In genomic region chr10:32984003-32984600, GRCh38 we compare ENCODE assay signal across 25 cellular contexts. TPM values are rescaled to one million over a fixed set of nuclear protein-coding genes. Genes with fewer than 3 reads are reported as not detected.
DNase-seq lines count a peak whose midpoint lies in the region; ATAC-seq, FAIRE-seq and TF ChIP-seq lines count a peak whose summit lies in the region.
"Had no signal": no experiment of that assay in that cellular context is flagged by ENCODE, and none has a peak within 500 bp of the region (broad histone marks: within the 10 kb centered on the region; RNA-seq: fewer than 3 reads in every experiment).

No MANE protein-coding gene starts in this region.

- H3K27ac ChIP-seq in A549, result peak overlapping the region; percentile 96 to 99
- peak overlapping the region; percentile 15 for H3K27ac ChIP-seq in OCI-LY1 (ENCODE audit: low read depth, low read length, poor library complexity, severe bottlenecking)
- no peak overlapping the region for H3K27ac ChIP-seq in endodermal cell (ENCODE audit: low read depth, low read length)
- H3K27ac ChIP-seq: C4-2B, suprapubic skin, VCaP had no signal

- TF ChIP-seq CTCF in A549 (IDR thresholded peaks at IDR 0.05) (no peak), OCI-LY1 (IDR thresholded peaks at IDR 0.05; ENCODE audit: low read length) (no peak), endodermal cell (conservative IDR thresholded peaks at IDR 0.05) (no peak), natural killer cell (IDR thresholded peaks at IDR 0.05) (no peak)

- FAIRE-seq in A549 (lab: Jason Lieb, UNC), result no peak
- FAIRE-seq: small intestine had no signal

- H3K9me3 Mint-ChIP-seq in endodermal cell (no peaks in the 10 kb centered on the region), natural killer cell (no peaks in the 10 kb centered on the region)
- H3K9me3 Mint-ChIP-seq: activated CD4-positive, alpha-beta memory T cell treated with anti-CD3 and anti-CD28 coated beads for 36 hours; activated naive CD4-positive, alpha-beta T cell treated with anti-CD3 and anti-CD28 coated beads, Interleukin-2, amount 10 ng/mL, durations not matched to agents 7 days and 5 days; dendritic cell treated with granulocyte-macrophage colony-stimulating factor and Interleukin-4, amounts not matched to agents 40 ng/mL and 50 ng/mL, for 4 days; T-helper 1 cell treated with Interleukin-12 subunit alpha and Interleukin-12 subunit beta and Interleukin-4 antibody, amounts not matched to agents 30 μg/mL and 1 μg/mL, for 36 hours had no signal

- intact Hi-C loops in natural killer cell (cut with micrococcal nuclease), result loop anchor here (5.0 kb wide), 2 partner anchors 37 to 128 kb away; no protein-coding TSS in a partner anchor

- H3K4me1 ChIP-seq in A549 (peaks cover 83% of the 10 kb centered on the region), OCI-LY1 (ENCODE audit: insufficient read depth, low read length, severe bottlenecking) (peaks cover 63% of the 10 kb centered on the region), endodermal cell (ENCODE audit: control insufficient read depth, insufficient read depth, low read length) (peaks cover 10% of the 10 kb centered on the region)

- H2AFZ ChIP-seq in OCI-LY1 (ENCODE audit: low read length), result no peak overlapping the region

- peak overlapping the region; percentile 83 for H3K27ac Mint-ChIP-seq in endodermal cell
- peak overlapping the region; percentile 98 to 99 for H3K27ac Mint-ChIP-seq in natural killer cell
- H3K27ac Mint-ChIP-seq: activated CD4-positive, alpha-beta memory T cell treated with anti-CD3 and anti-CD28 coated beads for 36 hours; activated naive CD4-positive, alpha-beta T cell treated with anti-CD3 and anti-CD28 coated beads, Interleukin-2, amount 10 ng/mL, durations not matched to agents 7 days and 5 days; dendritic cell treated with granulocyte-macrophage colony-stimulating factor and Interleukin-4, amounts not matched to agents 40 ng/mL and 50 ng/mL, for 4 days; T-helper 1 cell treated with Interleukin-12 subunit alpha and Interleukin-12 subunit beta and Interleukin-4 antibody, amounts not matched to agents 30 μg/mL and 1 μg/mL, for 36 hours had no signal

- POLR2A ChIA-PET in A549 (lab: Yijun Ruan, JAX), result interaction anchor here (0.7 to 8.2 kb wide), 5 partner anchors 18 to 29 kb away, joined by 4 to 163 read pairs (median 12); partner anchors contain the start of gene ITGB1

- H3K4me3 Mint-ChIP-seq in endodermal cell (no peak overlapping the region), natural killer cell (peak overlapping the region; percentile 59)
- H3K4me3 Mint-ChIP-seq: activated CD4-positive, alpha-beta memory T cell treated with anti-CD3 and anti-CD28 coated beads for 36 hours; activated naive CD4-positive, alpha-beta T cell treated with anti-CD3 and anti-CD28 coated beads, Interleukin-2, amount 10 ng/mL, durations not matched to agents 7 days and 5 days; dendritic cell treated with granulocyte-macrophage colony-stimulating factor and Interleukin-4, amounts not matched to agents 40 ng/mL and 50 ng/mL, for 4 days; T-helper 1 cell treated with Interleukin-12 subunit alpha and Interleukin-12 subunit beta and Interleukin-4 antibody, amounts not matched to agents 30 μg/mL and 1 μg/mL, for 36 hours had no signal

- TF ChIP-seq POLR2A in A549 (IDR thresholded peaks at IDR 0.05; ENCODE audit: low read length), result no peak

- WGBS in A549 (ENCODE audit: missing lambda C conversion rate), result 72% methylated on average over 4 of the region's 4 CpGs
- WGBS in endodermal cell (ENCODE audit: insufficient coverage in 1 of 2, insufficient read length in 1 of 2), 2 experiments, result 81 to 97% methylated on average over 3 to 4 of the region's 4 CpGs

- no peaks in the 10 kb centered on the region for H3K36me3 ChIP-seq in OCI-LY1 (ENCODE audit: insufficient read depth, low read length)
- no peaks in the 10 kb centered on the region for H3K36me3 ChIP-seq in endodermal cell (ENCODE audit: control insufficient read depth, insufficient read depth, low read length)
- H3K36me3 ChIP-seq: esophagus muscularis mucosa, suprapubic skin had no signal

- no peak for ATAC-seq in A549
- ATAC-seq in natural killer cell, result no peak
- no peak for ATAC-seq in HG03442 (IDR thresholded peaks at IDR 0.05; ENCODE audit: unreplicated experiment)

- no peaks in the 10 kb centered on the region for H3K79me2 ChIP-seq in OCI-LY1 (ENCODE audit: insufficient read depth, low read length)

- no peaks in the 10 kb centered on the region for H3K9me2 ChIP-seq in OCI-LY1 (ENCODE audit: low read depth, low read length)

- peak overlapping the region; percentile 92 for H3K4me2 ChIP-seq in A549
- no peak overlapping the region for H3K4me2 ChIP-seq in OCI-LY1 (ENCODE audit: low read length)

- peak overlapping the region; percentile 44 for H3K4me3 ChIP-seq in A549
- H3K4me3 ChIP-seq in OCI-LY1 (ENCODE audit: low read depth, low read length, poor library complexity, severe bottlenecking), result no peak overlapping the region
- peak overlapping the region; percentile 1 for H3K4me3 ChIP-seq in endodermal cell (ENCODE audit: low read length)
- H3K4me3 ChIP-seq: esophagus muscularis mucosa, suprapubic skin had no signal

- no peaks in the 10 kb centered on the region for H3K27me3 Mint-ChIP-seq in endodermal cell (ENCODE audit: insufficient read depth)
- H3K27me3 Mint-ChIP-seq in natural killer cell (ENCODE audit: low read depth in 2 of 2), result no peaks in the 10 kb centered on the region
- H3K27me3 Mint-ChIP-seq: activated CD4-positive, alpha-beta memory T cell treated with anti-CD3 and anti-CD28 coated beads for 36 hours; dendritic cell treated with granulocyte-macrophage colony-stimulating factor and Interleukin-4, amounts not matched to agents 40 ng/mL and 50 ng/mL, for 4 days had no signal

- CTCF ChIA-PET in A549 (lab: Yijun Ruan, JAX), result interaction anchor here (0.6 to 15.3 kb wide), 6 partner anchors 12 to 172 kb away, joined by 3 to 168 read pairs (median 5); no protein-coding TSS in a partner anchor

- H3K36me3 Mint-ChIP-seq in endodermal cell (ENCODE audit: low read depth), result no peaks in the 10 kb centered on the region
- H3K36me3 Mint-ChIP-seq in natural killer cell, result no peaks in the 10 kb centered on the region
- H3K36me3 Mint-ChIP-seq: activated CD4-positive, alpha-beta memory T cell treated with anti-CD3 and anti-CD28 coated beads for 36 hours; activated naive CD4-positive, alpha-beta T cell treated with anti-CD3 and anti-CD28 coated beads, Interleukin-2, amount 10 ng/mL, durations not matched to agents 7 days and 5 days had no signal

- H4K20me1 ChIP-seq in OCI-LY1 (ENCODE audit: insufficient read depth, low read length), result no peaks in the 10 kb centered on the region

- H3K9ac ChIP-seq in OCI-LY1 (ENCODE audit: low read length) (no peak overlapping the region), endodermal cell (ENCODE audit: extremely low read depth, low read length, poor library complexity, severe bottlenecking) (no peak overlapping the region)

- no peaks in the 10 kb centered on the region for H3K9me3 ChIP-seq in A549
- no peaks in the 10 kb centered on the region for H3K9me3 ChIP-seq in OCI-LY1 (ENCODE audit: low read length)
- no peaks in the 10 kb centered on the region for H3K9me3 ChIP-seq in endodermal cell (ENCODE audit: control insufficient read depth, low read length)
- H3K9me3 ChIP-seq: esophagus muscularis mucosa, suprapubic skin had no signal

- TF ChIP-seq EP300 in A549 (IDR thresholded peaks at IDR 0.05), result no peak

- H3K4me1 Mint-ChIP-seq in endodermal cell, result peaks cover 40% of the 10 kb centered on the region
- peaks cover 40 to 44% of the 10 kb centered on the region in 2 donors for H3K4me1 Mint-ChIP-seq in natural killer cell

- TF ChIP-seq RAD21 in A549 (conservative IDR thresholded peaks at IDR 0.05 in 1 of 2, IDR thresholded peaks at IDR 0.05 in 1 of 2), result no peak

- H3F3A ChIP-seq in OCI-LY1 (ENCODE audit: insufficient read depth, low read length), result no peaks in the 10 kb centered on the region

- DNase-seq in A549 (ENCODE audit: low read depth in 1 of 2, low spot score in 1 of 2) (no peak), endodermal cell (no peak), natural killer cell (no peak), NCI-H526 treated with DMSO at 0.1 percent for 48 hours (lab: John Stamatoyannopoulos, UW) (no peak), NCI-H1105 (lab: John Stamatoyannopoulos, UW) (no peak), HK-2 (ENCODE audit: unreplicated experiment) (no peak)
- DNase-seq: activated naive CD4-positive, alpha-beta T cell treated with anti-CD3 and anti-CD28 coated beads, Interleukin-2, amount 10 ng/mL, durations not matched to agents 7 days and 5 days; activated T-cell treated with anti-CD3 and anti-CD28 coated beads, Interleukin-2, amount 50 U/mL, for 1 hour; DMS153; glutamatergic neuron; NCI-H187; NCI-H2227 treated with DMSO at 0.1 percent for 48 hours; posterior cingulate gyrus; SHP77 treated with DMSO at 0.1 percent for 48 hours; stimulated activated CD4-positive, alpha-beta T cell treated with anti-CD3 and anti-CD28 coated beads, Interleukin-4, amount 100 ng/mL, for 4 hours had no signal

- H3K27me3 ChIP-seq in OCI-LY1 (ENCODE audit: insufficient read depth, low read length), result no peaks in the 10 kb centered on the region
- no peaks in the 10 kb centered on the region for H3K27me3 ChIP-seq in endodermal cell (ENCODE audit: control insufficient read depth, insufficient read depth, low read length, poor library complexity, severe bottlenecking)
- H3K27me3 ChIP-seq: esophagus muscularis mucosa, suprapubic skin had no signal

TF ChIP-seq in A549, 52 proteins besides CTCF, POLR2A, EP300 and RAD21 (continues in another document):
- no peak for TF ChIP-seq JUNB (IDR thresholded peaks at IDR 0.05)
- no peak for TF ChIP-seq ATOH8 (CRISPR knock-in tag; IDR thresholded peaks at IDR 0.05; ENCODE audit: low read depth)
- no peak for TF ChIP-seq CHD2 (IDR thresholded peaks at IDR 0.05; ENCODE audit: low read length, partially characterized antibody)

RNA-seq across cellular contexts. Expression of gene ITGB1, which starts 26.1 kb away (rescaled TPM):
- polyA plus RNA-seq in A549 (2011; rRNA removed) (1,667 and 2,408 TPM in 2 replicates), A549 (2017; fragmentation: RNase III; extraction: RNeasy Plus Mini Kit Qiagen cat#74134 plus additional on column Dnase treatment) (1,270 to 1,281 TPM (median 1,270 TPM) in 3 replicates)
- polyA plus RNA-seq in A549 (2012; cell fraction: cytosol; rRNA removed), result 320 and 370 TPM in 2 replicates
- 214 and 381 TPM in 2 replicates for polyA plus RNA-seq in A549 (2012; cell fraction: nucleus; rRNA removed)
- polyA minus RNA-seq in A549 (2011; rRNA and poly(A)+ RNA removed), result 799 and 821 TPM in 2 replicates
- total RNA-seq in endodermal cell (100 to 1,000 TPM; 239 to 285 TPM), natural killer cell (100 to 1,000 TPM; 175 to 280 (median 202) TPM)
- polyA plus RNA-seq in endodermal cell (2013, experiment 1 of 2), result 324 TPM
- 351 TPM for polyA plus RNA-seq in endodermal cell (2013, experiment 2 of 2)
